ENCODE assay signal across 16 cellular contexts in the genomic region with DNA sequence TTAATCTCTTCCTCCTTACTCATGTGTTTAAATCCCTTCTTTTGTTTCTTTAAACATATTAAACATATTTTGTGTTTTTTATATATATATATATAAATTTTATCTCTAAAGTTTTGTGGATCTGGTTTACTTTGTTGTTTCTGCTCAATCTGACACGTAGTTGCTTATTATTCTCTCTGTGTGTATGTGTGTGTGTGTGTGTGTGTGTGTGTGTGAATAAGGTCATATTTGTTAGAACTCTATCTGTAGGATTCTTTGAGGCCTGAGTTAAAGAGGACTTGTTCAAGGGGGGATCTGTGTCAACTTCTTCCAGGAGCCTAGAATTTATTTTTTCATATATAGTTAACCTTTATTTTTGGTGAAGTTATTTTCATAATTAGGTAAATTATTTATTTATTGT. TPM values are rescaled to one million over a fixed set of nuclear protein-coding genes. Genes with fewer than 3 reads are reported as not detected.
DNase-seq lines count a peak whose midpoint lies in the region; ATAC-seq and TF ChIP-seq lines count a peak whose summit lies in the region.
"Had no signal": no experiment of that assay in that cellular context is flagged by ENCODE, and none has a peak within 500 bp of the region (broad histone marks: within the 10 kb centered on the region; RNA-seq: fewer than 3 reads in every experiment).

No MANE protein-coding gene starts in this region.

- peaks cover 5% of the 10 kb centered on the region for H3K36me3 ChIP-seq in effector memory CD4-positive, alpha-beta T cell (ENCODE audit: control insufficient read depth, insufficient read depth, low read length)
- H3K36me3 ChIP-seq: prostate gland, tibial nerve had no signal

- no peak for ATAC-seq in activated naive CD4-positive, alpha-beta T cell treated with anti-CD3 and anti-CD28 coated beads, Interleukin-2, amount 50 U/mL, for 72 hours
- ATAC-seq in T-helper 17 cell = no peak
- no peak for ATAC-seq in stimulated activated naive CD8-positive, alpha-beta T cell treated with anti-CD3 and anti-CD28 coated beads, Interleukin-15, amount 100 ng/mL, for 72 hours
- ATAC-seq: HepG2 had no signal

- no peaks in the 10 kb centered on the region for H3K9me3 ChIP-seq in T-helper 17 cell (ENCODE audit: control insufficient read depth, low read length, poor library complexity, severe bottlenecking)
- no peaks in the 10 kb centered on the region for H3K9me3 ChIP-seq in effector memory CD4-positive, alpha-beta T cell (ENCODE audit: control insufficient read depth, low read length)
- H3K9me3 ChIP-seq: prostate gland, tibial nerve had no signal

- no TSS peak for BruUV-seq in MCF 10A (replicated peaks; lab: Mats Ljungman, UMichigan)

- H3K27ac Mint-ChIP-seq in activated naive CD4-positive, alpha-beta T cell treated with anti-CD3 and anti-CD28 coated beads, Interleukin-2, amount 10 ng/mL, durations not matched to agents 7 days and 5 days = peak overlapping the region; percentile 42
- H3K27ac Mint-ChIP-seq in activated naive CD4-positive, alpha-beta T cell treated with anti-CD3 and anti-CD28 coated beads, Interleukin-2, amount 50 U/mL, for 72 hours = peak overlapping the region in 1 of 2 donors; percentile 94
- peak overlapping the region; percentile 98 for H3K27ac Mint-ChIP-seq in T-helper 17 cell
- H3K27ac Mint-ChIP-seq in stimulated activated naive CD8-positive, alpha-beta T cell treated with anti-CD3 and anti-CD28 coated beads, Interleukin-15, amount 100 ng/mL, for 72 hours = peak overlapping the region; percentile 48 to 97
- no peak overlapping the region for H3K27ac Mint-ChIP-seq in MCF 10A (ENCODE audit: low read depth, unreplicated experiment)
- H3K27ac Mint-ChIP-seq: HFFc6 had no signal

- CTCF ChIA-PET in activated naive CD4-positive, alpha-beta T cell treated with anti-CD3 and anti-CD28 coated beads, Interleukin-2, amount 10 ng/mL, durations not matched to agents 7 days and 5 days (lab: Charles Lee) = interaction anchor here (1.0 kb wide), 1 partner anchor 14 kb away, joined by 3 read pairs; a partner anchor contains a TSS
- CTCF ChIA-PET in MCF 10A (lab: Yijun Ruan, JAX) = no interaction called here

- peaks cover 29% of the 10 kb centered on the region for H3K4me1 ChIP-seq in effector memory CD4-positive, alpha-beta T cell (ENCODE audit: control insufficient read depth, insufficient read depth, low read length, poor library complexity, severe bottlenecking)
- H3K4me1 ChIP-seq: prostate gland, tibial nerve had no signal

- intact Hi-C loops in MCF 10A (cut with micrococcal nuclease) = no loop called here

- peaks cover 62% of the 10 kb centered on the region for H3K4me1 Mint-ChIP-seq in activated naive CD4-positive, alpha-beta T cell treated with anti-CD3 and anti-CD28 coated beads, Interleukin-2, amount 10 ng/mL, durations not matched to agents 7 days and 5 days
- H3K4me1 Mint-ChIP-seq in T-helper 17 cell = peaks cover 59% of the 10 kb centered on the region
- H3K4me1 Mint-ChIP-seq in stimulated activated naive CD8-positive, alpha-beta T cell treated with anti-CD3 and anti-CD28 coated beads, Interleukin-15, amount 100 ng/mL, for 72 hours = peaks cover 72% of the 10 kb centered on the region
- no peaks in the 10 kb centered on the region for H3K4me1 Mint-ChIP-seq in MCF 10A (ENCODE audit: insufficient read depth, unreplicated experiment)

- H3K27me3 ChIP-seq in effector memory CD4-positive, alpha-beta T cell (replicated peaks; ENCODE audit: control insufficient read depth, insufficient read depth, low read length, poor library complexity, severe bottlenecking) = no peaks in the 10 kb centered on the region
- H3K27me3 ChIP-seq: tibial nerve had no signal

- H3K4me3 ChIP-seq in effector memory CD4-positive, alpha-beta T cell (ENCODE audit: insufficient read depth, low read depth, low read length, poor library complexity, severe bottlenecking) = no peak overlapping the region
- H3K4me3 ChIP-seq: prostate gland had no signal

- H3K4me3 Mint-ChIP-seq in activated naive CD4-positive, alpha-beta T cell treated with anti-CD3 and anti-CD28 coated beads, Interleukin-2, amount 10 ng/mL, durations not matched to agents 7 days and 5 days = peak overlapping the region; percentile 61
- H3K4me3 Mint-ChIP-seq in T-helper 17 cell (peak overlapping the region; percentile 92), MCF 10A (ENCODE audit: unreplicated experiment) (no peak overlapping the region)
- H3K4me3 Mint-ChIP-seq in stimulated activated naive CD8-positive, alpha-beta T cell treated with anti-CD3 and anti-CD28 coated beads, Interleukin-15, amount 100 ng/mL, for 72 hours = peak overlapping the region; percentile 79 to 96
- H3K4me3 Mint-ChIP-seq: HFFc6 had no signal

- no peak for TF ChIP-seq CTCF in MCF 10A (IDR thresholded peaks at IDR 0.05; ENCODE audit: unreplicated experiment)

- no peaks in the 10 kb centered on the region for H3K27me3 Mint-ChIP-seq in activated naive CD4-positive, alpha-beta T cell treated with anti-CD3 and anti-CD28 coated beads, Interleukin-2, amount 10 ng/mL, durations not matched to agents 7 days and 5 days
- H3K27me3 Mint-ChIP-seq in T-helper 17 cell (no peaks in the 10 kb centered on the region), MCF 10A (ENCODE audit: insufficient read depth, unreplicated experiment) (peaks cover 57% of the 10 kb centered on the region)
- H3K27me3 Mint-ChIP-seq in stimulated activated naive CD8-positive, alpha-beta T cell treated with anti-CD3 and anti-CD28 coated beads, Interleukin-15, amount 100 ng/mL, for 72 hours = no peaks in the 10 kb centered on the region

- DNase-seq in activated naive CD4-positive, alpha-beta T cell treated with anti-CD3 and anti-CD28 coated beads, Interleukin-2, amount 10 ng/mL, durations not matched to agents 7 days and 5 days = no peak
- DNase-seq in activated naive CD4-positive, alpha-beta T cell treated with anti-CD3 and anti-CD28 coated beads, Interleukin-2, amount 50 U/mL, for 72 hours (ENCODE audit: low spot score in 2 of 2) = no peak
- no peak for DNase-seq in T-helper 17 cell
- no peak for DNase-seq in effector memory CD4-positive, alpha-beta T cell
- no peak for DNase-seq in stimulated activated naive CD8-positive, alpha-beta T cell treated with anti-CD3 and anti-CD28 coated beads, Interleukin-15, amount 100 ng/mL, for 72 hours
- no peak for DNase-seq in GDM1 (lab: John Stamatoyannopoulos, UW)
- no peak for DNase-seq in MCF 10A (ENCODE audit: unreplicated experiment)
- DNase-seq in NCI-H1092 treated with DMSO at 0.1 percent for 48 hours (lab: John Stamatoyannopoulos, UW) = no peak
- DNase-seq: activated CD8-positive, alpha-beta memory T cell treated with anti-CD3 and anti-CD28 coated beads, Interleukin-2, amount 50 U/mL, for 4 hours; DMS79 treated with DMSO at 0.1 percent for 48 hours; HFFc6; NCI-H146; NCI-H524 had no signal

- no peaks in the 10 kb centered on the region for H3K9me3 Mint-ChIP-seq in activated naive CD4-positive, alpha-beta T cell treated with anti-CD3 and anti-CD28 coated beads, Interleukin-2, amount 10 ng/mL, durations not matched to agents 7 days and 5 days
- H3K9me3 Mint-ChIP-seq in activated naive CD4-positive, alpha-beta T cell treated with anti-CD3 and anti-CD28 coated beads, Interleukin-2, amount 50 U/mL, for 72 hours = no peaks in the 10 kb centered on the region
- no peaks in the 10 kb centered on the region for H3K9me3 Mint-ChIP-seq in stimulated activated naive CD8-positive, alpha-beta T cell treated with anti-CD3 and anti-CD28 coated beads, Interleukin-15, amount 100 ng/mL, for 72 hours
- H3K9me3 Mint-ChIP-seq in MCF 10A (ENCODE audit: unreplicated experiment) = no peaks in the 10 kb centered on the region
- H3K9me3 Mint-ChIP-seq: HFFc6 had no signal

- H3K27ac ChIP-seq in effector memory CD4-positive, alpha-beta T cell (ENCODE audit: insufficient read depth, low read length, poor library complexity, severe bottlenecking) = peak overlapping the region; percentile 46
- H3K27ac ChIP-seq: prostate gland had no signal

- H3K36me3 Mint-ChIP-seq in activated naive CD4-positive, alpha-beta T cell treated with anti-CD3 and anti-CD28 coated beads, Interleukin-2, amount 10 ng/mL, durations not matched to agents 7 days and 5 days = peaks cover 48% of the 10 kb centered on the region
- peaks cover 23 to 48% of the 10 kb centered on the region in 2 donors for H3K36me3 Mint-ChIP-seq in activated naive CD4-positive, alpha-beta T cell treated with anti-CD3 and anti-CD28 coated beads, Interleukin-2, amount 50 U/mL, for 72 hours
- H3K36me3 Mint-ChIP-seq in T-helper 17 cell (ENCODE audit: low read depth) = peaks cover 9% of the 10 kb centered on the region
- no peaks in the 10 kb centered on the region for H3K36me3 Mint-ChIP-seq in MCF 10A (ENCODE audit: insufficient read depth, unreplicated experiment)

- POLR2A ChIA-PET in MCF 10A (lab: Yijun Ruan, JAX) = interaction anchor here (1.2 kb wide), 1 partner anchor 13 kb away, joined by 3 read pairs; no protein-coding TSS in a partner anchor

RNA-seq across cellular contexts. Expression of a gene that starts 2.7 kb away (rescaled TPM):
- 10 to 100 TPM; 13.8 to 15.2 TPM for total RNA-seq in activated naive CD4-positive, alpha-beta T cell treated with anti-CD3 and anti-CD28 coated beads, Interleukin-2, amount 50 U/mL, for 72 hours
- 10 to 100 TPM; 14.9 to 16.6 TPM for total RNA-seq in T-helper 17 cell
- total RNA-seq in MCF 10A (2022) = not detected in 2 replicates
- total RNA-seq: HepG2 had no signal

RNA-seq across cellular contexts. Expression of a gene that starts 14.6 kb away (rescaled TPM):
- total RNA-seq in activated naive CD4-positive, alpha-beta T cell treated with anti-CD3 and anti-CD28 coated beads, Interleukin-2, amount 50 U/mL, for 72 hours = 10 to 100 TPM; 14.9 to 17.7 TPM
- total RNA-seq in T-helper 17 cell = 10 to 100 TPM; 33.1 to 36.5 TPM
- 1.0 and 3.7 TPM in 2 replicates for total RNA-seq in MCF 10A (2022)
- total RNA-seq: HepG2 had no signal

Comparison
In these comparisons a context has a peak if more than half of its experiments do, and no peak if none do; other contexts are left out.
1. RNA of a gene that starts 2.7 kb away (total RNA-seq): 14.9 to 16.6 TPM in T-helper 17 cell and 13.8 to 15.2 TPM in activated naive CD4-positive, alpha-beta T cell treated with anti-CD3 and anti-CD28 coated beads, Interleukin-2, amount 50 U/mL, for 72 hours; not detected in MCF 10A; every median in the first group is over 10 times any median in the second.